In genomic region chr12:71767183-71767582, GRCh38 we compare ENCODE assay signal across 15 cellular contexts.
"Had no signal": no experiment of that assay in that cellular context is flagged by ENCODE, and none has a peak within 500 bp of the region (broad histone marks: within the 10 kb centered on the region; RNA-seq: fewer than 3 reads in every experiment).

No MANE protein-coding gene starts in this region.

- H3K9me3 ChIP-seq: body of pancreas, lower lobe of right lung, uterus had no signal

- H3K27ac Mint-ChIP-seq: activated naive CD8-positive, alpha-beta T cell treated with anti-CD3 and anti-CD28 coated beads, Interleukin-2, amount 10 ng/mL, durations not matched to agents 7 days and 5 days had no signal

- DNase-seq: activated CD4-positive, CD25-positive, alpha-beta regulatory T cell treated with anti-CD3 and anti-CD28 coated beads, Interleukin-2, amount 50 U/mL, for 72 hours; activated effector memory CD4-positive, alpha-beta T cell treated with Interleukin-2 at 50 U/mL for 16 hours; activated naive CD8-positive, alpha-beta T cell treated with anti-CD3 and anti-CD28 coated beads, Interleukin-2, amount 10 ng/mL, durations not matched to agents 7 days and 5 days; activated T-cell treated with anti-CD3 and anti-CD28 coated beads for 4 hours; body of pancreas; foreskin melanocyte; lower lobe of right lung; occipital lobe; posterior cingulate gyrus; spleen; stimulated activated naive CD8-positive, alpha-beta T cell treated with anti-CD3 and anti-CD28 coated beads, Interleukin-15, Interleukin-2, amounts not matched to agents 100 U/mL and 50 U/mL, for 24 hours; T-helper 1 cell; uterus had no signal

- H3K4me3 Mint-ChIP-seq: activated naive CD8-positive, alpha-beta T cell treated with anti-CD3 and anti-CD28 coated beads, Interleukin-2, amount 10 ng/mL, durations not matched to agents 7 days and 5 days had no signal

- ATAC-seq: body of pancreas; lower lobe of right lung; SK-N-SH treated with all-trans-retinoic acid at 6 μM for 48 hours; stimulated activated naive CD8-positive, alpha-beta T cell treated with anti-CD3 and anti-CD28 coated beads, Interleukin-15, Interleukin-2, amounts not matched to agents 100 U/mL and 50 U/mL, for 24 hours had no signal

- H3K27me3 ChIP-seq: body of pancreas, spleen, tibial nerve, uterus had no signal

- H3K4me1 ChIP-seq: lower lobe of right lung had no signal

- H3K4me3 ChIP-seq: body of pancreas, lower lobe of right lung, spleen, tibial nerve, uterus had no signal

- H3K36me3 ChIP-seq: uterus had no signal

- H3K27ac ChIP-seq: body of pancreas, lower lobe of right lung, spleen, tibial nerve, uterus had no signal

- H3K27me3 Mint-ChIP-seq: activated naive CD8-positive, alpha-beta T cell treated with anti-CD3 and anti-CD28 coated beads, Interleukin-2, amount 10 ng/mL, durations not matched to agents 7 days and 5 days had no signal
